In the genomic region with DNA sequence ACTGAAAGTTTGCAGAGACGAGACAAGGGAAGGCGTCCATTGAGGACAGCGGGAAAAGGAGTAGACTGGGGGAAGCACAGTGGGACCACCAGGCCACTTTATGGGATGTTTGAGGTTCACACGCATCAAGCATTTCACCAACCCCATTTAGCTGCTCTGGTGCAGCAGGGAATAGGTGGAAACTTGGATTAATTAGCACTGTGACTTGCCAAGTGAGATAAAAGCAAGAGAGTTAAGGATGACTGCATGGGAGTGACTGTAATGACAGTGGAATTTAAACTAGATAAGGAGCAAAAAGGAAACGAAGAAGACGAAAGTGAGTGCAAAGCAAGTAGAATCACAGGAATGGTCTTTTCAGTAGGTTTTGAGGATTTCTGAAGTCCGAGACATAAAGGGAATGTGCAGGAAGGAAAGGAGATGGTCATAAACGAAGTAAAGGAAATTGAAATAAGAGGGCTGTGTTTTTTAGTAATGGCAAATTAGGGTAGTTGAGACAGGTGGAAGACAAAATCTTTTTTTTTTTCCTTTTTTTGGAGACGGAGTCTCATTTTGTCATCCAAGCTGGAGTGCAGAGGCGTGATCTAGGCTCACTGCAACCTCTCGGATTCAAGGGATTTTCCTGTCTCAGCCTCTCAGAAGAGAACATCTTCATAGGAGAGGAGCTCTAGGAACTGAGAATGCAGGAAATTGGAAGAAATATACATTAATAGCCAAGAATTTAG, we compare ENCODE assay signal across 23 cellular contexts.
DNase-seq lines count a peak whose midpoint lies in the region; ATAC-seq and TF ChIP-seq lines count a peak whose summit lies in the region.
"Had no signal": no experiment of that assay in that cellular context is flagged by ENCODE, and none has a peak within 500 bp of the region (broad histone marks: within the 10 kb centered on the region; RNA-seq: fewer than 3 reads in every experiment).

No MANE protein-coding gene starts in this region.

- peak overlapping the region; percentile 35 for H2AFZ ChIP-seq in neural progenitor cell (replicated peaks)
- H2AFZ ChIP-seq: PC-9 had no signal

- no peaks in the 10 kb centered on the region for H3K27me3 ChIP-seq in neural progenitor cell
- H3K27me3 ChIP-seq: BLaER1, SJSA1 had no signal

- H4K20me1 ChIP-seq in neural progenitor cell (ENCODE audit: low read depth), result no peaks in the 10 kb centered on the region
- H4K20me1 ChIP-seq: BLaER1 had no signal

- H3K9me3 ChIP-seq in neural progenitor cell (ENCODE audit: low read depth), result no peaks in the 10 kb centered on the region
- H3K9me3 ChIP-seq: A549, BLaER1, SJSA1 had no signal

- H3K9me3 Mint-ChIP-seq in neural progenitor cell, result no peaks in the 10 kb centered on the region

- peak; percentile 3 for DNase-seq in HuH-7.5 (ENCODE audit: low spot score)
- no peak for DNase-seq in coronary artery (ENCODE audit: low spot score)
- no peak for DNase-seq in left ventricle myocardium superior
- no peak for DNase-seq in neural progenitor cell (ENCODE audit: low spot score)
- no peak for DNase-seq in AG08396 (ENCODE audit: low spot score)
- no peak for DNase-seq in activated gamma-delta T cell (lab: John Stamatoyannopoulos, UW)
- no peak for DNase-seq in NOMO-1 (lab: John Stamatoyannopoulos, UW; ENCODE audit: unreplicated experiment in 2 of 2)
- no peak for DNase-seq in SKM-1 treated with dmso at 0.1 percent for 144 hours (lab: John Stamatoyannopoulos, UW; ENCODE audit: unreplicated experiment)
- DNase-seq: CD4-positive, alpha-beta memory T cell; DMS153; GDM1; HCEC 1CT; MV-4-11; NCI-H1417; NCI-H187 treated with DMSO at 0.1 percent for 48 hours; NCI-H2227 treated with DMSO at 0.1 percent for 48 hours; NCI-H510A treated with DMSO at 0.1 percent for 48 hours; PC-9 had no signal

- H3K4me2 ChIP-seq in neural progenitor cell, result no peak overlapping the region
- H3K4me2 ChIP-seq: A549, BLaER1, PC-9 had no signal

- peak; percentile 93 for ATAC-seq in left ventricle myocardium superior
- ATAC-seq: A549, K562 had no signal

- no peak overlapping the region for H3K27ac Mint-ChIP-seq in neural progenitor cell
- H3K27ac Mint-ChIP-seq: CD4-positive, alpha-beta memory T cell had no signal

- intact Hi-C loops in left ventricle myocardium superior (cut with micrococcal nuclease), result no loop called here

- no peaks in the 10 kb centered on the region for H3F3A ChIP-seq in neural progenitor cell (ENCODE audit: low read depth)

- no peaks in the 10 kb centered on the region for H3K36me3 ChIP-seq in neural progenitor cell
- H3K36me3 ChIP-seq: BLaER1, SJSA1 had no signal

- H3K4me1 ChIP-seq in neural progenitor cell, result no peaks in the 10 kb centered on the region
- H3K4me1 ChIP-seq: A549, SJSA1 had no signal

- peak overlapping the region; percentile 23 for H3K4me3 ChIP-seq in coronary artery
- no peak overlapping the region for H3K4me3 ChIP-seq in neural progenitor cell
- H3K4me3 ChIP-seq: A549, BLaER1, K562, PC-9, SJSA1 had no signal

- no peaks in the 10 kb centered on the region for H3K36me3 Mint-ChIP-seq in neural progenitor cell
- H3K36me3 Mint-ChIP-seq: CD4-positive, alpha-beta memory T cell had no signal

- no peak for TF ChIP-seq CTCF in coronary artery (IDR thresholded peaks at IDR 0.05)
- no peak for TF ChIP-seq CTCF in neural progenitor cell (IDR thresholded peaks at IDR 0.05)

- H3K27ac ChIP-seq in coronary artery (no peak overlapping the region), neural progenitor cell (no peak overlapping the region)
- H3K27ac ChIP-seq: A549, BLaER1, PC-9, RWPE1, SJSA1 had no signal

- no peak overlapping the region for H3K9ac ChIP-seq in neural progenitor cell
- H3K9ac ChIP-seq: BLaER1 had no signal

- H3K4me3 Mint-ChIP-seq in neural progenitor cell, result no peak overlapping the region
- H3K4me3 Mint-ChIP-seq: CD4-positive, alpha-beta memory T cell had no signal

- no peaks in the 10 kb centered on the region for H3K27me3 Mint-ChIP-seq in neural progenitor cell (ENCODE audit: insufficient read depth, low read depth)
- H3K27me3 Mint-ChIP-seq: CD4-positive, alpha-beta memory T cell had no signal

- H3K79me2 ChIP-seq in neural progenitor cell (ENCODE audit: low read depth), result no peaks in the 10 kb centered on the region

- H3K4me1 Mint-ChIP-seq in neural progenitor cell, result no peaks in the 10 kb centered on the region
- H3K4me1 Mint-ChIP-seq: CD4-positive, alpha-beta memory T cell had no signal
